ENCODE assay signal across 13 cellular contexts in genomic region chr5:111385970-111386831, GRCh38.
DNase-seq lines count a peak whose midpoint lies in the region; ATAC-seq and TF ChIP-seq lines count a peak whose summit lies in the region.
"Had no signal": no experiment of that assay in that cellular context is flagged by ENCODE, and none has a peak within 500 bp of the region (broad histone marks: within the 10 kb centered on the region; RNA-seq: fewer than 3 reads in every experiment).

No MANE protein-coding gene starts in this region.

- in situ Hi-C loops in GM23248 (cut with MboI) (no loop called here), mammary epithelial cell (cut with MboI; ENCODE audit: low sequenced_read_pairs in 2 of 2) (no loop called here)

- peaks cover 68% of the 10 kb centered on the region for H3K4me1 ChIP-seq in GM23248 (ENCODE audit: insufficient read depth)
- peaks cover 0 to 3% of the 10 kb centered on the region in 2 donors for H3K4me1 ChIP-seq in naive thymus-derived CD4-positive, alpha-beta T cell (ENCODE audit: control insufficient read depth in 2 of 2, insufficient read depth in 2 of 2, low read length in 2 of 2)
- peaks cover 35% of the 10 kb centered on the region for H3K4me1 ChIP-seq in mammary epithelial cell (ENCODE audit: insufficient read depth, low read length)
- H3K4me1 ChIP-seq: left lung, spleen had no signal

- H3K36me3 ChIP-seq in GM23248 (ENCODE audit: low read depth) (no peaks in the 10 kb centered on the region), mammary epithelial cell (ENCODE audit: insufficient read depth, low read length) (no peaks in the 10 kb centered on the region), H7 (replicated peaks; ENCODE audit: control insufficient read depth, insufficient read depth, low read length) (no peaks in the 10 kb centered on the region)
- H3K36me3 ChIP-seq in naive thymus-derived CD4-positive, alpha-beta T cell (ENCODE audit: control insufficient read depth in 2 of 3, insufficient read depth in 3 of 3, low read length in 3 of 3), result peaks cover 0 to 42% (median 7%) of the 10 kb centered on the region in 3 experiments
- H3K36me3 ChIP-seq: left lung, SJSA1, spleen had no signal

- H3F3A ChIP-seq in GM23248 (ENCODE audit: insufficient read depth), result peaks cover 46% of the 10 kb centered on the region

- peaks cover 0 to 8% (median 0%) of the 10 kb centered on the region in 11 donors for H3K9me3 Mint-ChIP-seq in naive thymus-derived CD4-positive, alpha-beta T cell

- H3K27me3 Mint-ChIP-seq in naive thymus-derived CD4-positive, alpha-beta T cell, result no peaks in the 10 kb centered on the region

- peaks cover 16 to 60% (median 41%) of the 10 kb centered on the region in 5 donors for H3K36me3 Mint-ChIP-seq in naive thymus-derived CD4-positive, alpha-beta T cell

- peaks cover 3 to 55% (median 31%) of the 10 kb centered on the region in 7 donors for H3K4me1 Mint-ChIP-seq in naive thymus-derived CD4-positive, alpha-beta T cell

- 61 to 68% methylated on average over 7 of the region's 7 CpGs for WGBS in GM23248 (ENCODE audit: low coverage in 1 of 2, low lambda C conversion rate in 2 of 2, missing lambda C conversion rate in 2 of 2), 2 experiments
- 95% methylated on average over 7 of the region's 7 CpGs for WGBS in mammary epithelial cell (ENCODE audit: low coverage, missing lambda C conversion rate)

- no peak for ATAC-seq in naive thymus-derived CD4-positive, alpha-beta T cell
- no peak for ATAC-seq in HG03039 (IDR thresholded peaks at IDR 0.05; ENCODE audit: unreplicated experiment)
- ATAC-seq: left lung had no signal

- intact Hi-C loops in naive thymus-derived CD4-positive, alpha-beta T cell (cut with micrococcal nuclease), result no loop called here
- intact Hi-C loops in mammary epithelial cell (cut with micrococcal nuclease), result no loop called here

- peak overlapping the region in 5 of 9 donors; percentile 15 to 53 (median 46) for H3K27ac Mint-ChIP-seq in naive thymus-derived CD4-positive, alpha-beta T cell

- H4K20me1 ChIP-seq in GM23248 (ENCODE audit: insufficient read depth), result no peaks in the 10 kb centered on the region
- H4K20me1 ChIP-seq in mammary epithelial cell (ENCODE audit: insufficient read depth, low read length), result no peaks in the 10 kb centered on the region

- H3K79me2 ChIP-seq in GM23248 (ENCODE audit: insufficient read depth), result no peaks in the 10 kb centered on the region
- H3K79me2 ChIP-seq in mammary epithelial cell (ENCODE audit: insufficient read depth, low read length), result no peaks in the 10 kb centered on the region

- dilution Hi-C loops in mammary epithelial cell (cut with HindIII; ENCODE audit: low sequenced_read_pairs), result no loop called here

- TF ChIP-seq CTCF in mammary epithelial cell (conservative IDR thresholded peaks at IDR 0.05 in 1 of 2, IDR thresholded peaks at IDR 0.05 in 1 of 2; ENCODE audit: extremely low read depth in 1 of 2, insufficient read depth in 1 of 2, low read depth in 1 of 2, low read length in 2 of 2), result no peak

- H3K27ac ChIP-seq in GM23248 (no peak overlapping the region), mammary epithelial cell (ENCODE audit: insufficient read depth, low read depth, low read length) (no peak overlapping the region)
- no peak overlapping the region for H3K27ac ChIP-seq in naive thymus-derived CD4-positive, alpha-beta T cell (ENCODE audit: low read depth, low read length)
- H3K27ac ChIP-seq: left lung, SJSA1, spleen had no signal

- H3K27me3 ChIP-seq in GM23248 (replicated peaks; ENCODE audit: insufficient read depth), result no peaks in the 10 kb centered on the region
- no peaks in the 10 kb centered on the region for H3K27me3 ChIP-seq in naive thymus-derived CD4-positive, alpha-beta T cell (ENCODE audit: control insufficient read depth in 2 of 2, insufficient read depth in 2 of 2, low read length in 2 of 2)
- H3K27me3 ChIP-seq in mammary epithelial cell (ENCODE audit: insufficient read depth, low read length), result no peaks in the 10 kb centered on the region
- no peaks in the 10 kb centered on the region for H3K27me3 ChIP-seq in H7 (ENCODE audit: control insufficient read depth, insufficient read depth, low read length)
- H3K27me3 ChIP-seq: left lung, SJSA1, spleen had no signal

- no peak overlapping the region for H3K4me3 Mint-ChIP-seq in naive thymus-derived CD4-positive, alpha-beta T cell

- BruUV-seq in mammary epithelial cell (replicated peaks; lab: Mats Ljungman, UMichigan), result no TSS peak

- H3K9ac ChIP-seq in GM23248 (no peak overlapping the region), mammary epithelial cell (ENCODE audit: insufficient read depth, low read length) (no peak overlapping the region)

- H2AFZ ChIP-seq in GM23248 (peak overlapping the region; percentile 66), mammary epithelial cell (ENCODE audit: low read depth, low read length) (no peak overlapping the region)

- no peaks in the 10 kb centered on the region for H3K9me3 ChIP-seq in GM23248 (ENCODE audit: low read depth)
- H3K9me3 ChIP-seq in naive thymus-derived CD4-positive, alpha-beta T cell (ENCODE audit: control insufficient read depth in 2 of 3, low read length in 3 of 3), result no peaks in the 10 kb centered on the region
- H3K9me3 ChIP-seq in mammary epithelial cell (replicated peaks; ENCODE audit: insufficient read depth, low read length), result no peaks in the 10 kb centered on the region
- H3K9me3 ChIP-seq: left lung, SJSA1, spleen had no signal

- CTCF ChIA-PET in naive thymus-derived CD4-positive, alpha-beta T cell (lab: Charles Lee), result no interaction called here
- CTCF ChIA-PET in mammary epithelial cell (lab: Charles Lee; ENCODE audit: low non-redundant PET), result no interaction called here

- H3K9me2 ChIP-seq in GM23248 (ENCODE audit: insufficient read depth), result no peaks in the 10 kb centered on the region

- H3K4me2 ChIP-seq in GM23248 (ENCODE audit: unreplicated experiment) (no peak overlapping the region), mammary epithelial cell (ENCODE audit: insufficient read depth, low read depth, low read length) (no peak overlapping the region)

- no peak overlapping the region for H3K4me3 ChIP-seq in GM23248
- H3K4me3 ChIP-seq in naive thymus-derived CD4-positive, alpha-beta T cell (ENCODE audit: low read length), result no peak overlapping the region
- H3K4me3 ChIP-seq in mammary epithelial cell (replicated peaks in 1 of 3; ENCODE audit: insufficient read depth in 1 of 3, low read depth in 2 of 3, low read length in 3 of 3), result no peak overlapping the region
- H3K4me3 ChIP-seq in H7 (ENCODE audit: insufficient read depth, low read depth, low read length), result no peak overlapping the region
- H3K4me3 ChIP-seq: left lung, SJSA1, spleen had no signal

- DNase-seq in GM23248, result peak; percentile 19
- DNase-seq in NCI-H1694 (lab: John Stamatoyannopoulos, UW), result peak; percentile 76
- DNase-seq in RPMI7951 (ENCODE audit: low read depth), result peak; percentile 55
- no peak for DNase-seq in naive thymus-derived CD4-positive, alpha-beta T cell
- DNase-seq in mammary epithelial cell, result no peak
- no peak for DNase-seq in H7
- DNase-seq in NCI-H526 treated with DMSO at 0.1 percent for 48 hours (lab: John Stamatoyannopoulos, UW), result no peak
- DNase-seq: activated CD4-positive, alpha-beta T cell treated with anti-CD3 and anti-CD28 coated beads for 4 hours; left lung; NCI-H226; spleen had no signal

- POLR2A ChIA-PET in naive thymus-derived CD4-positive, alpha-beta T cell (lab: Charles Lee), result no interaction called here

Comparison
In these comparisons a context has a peak if more than half of its experiments do, and no peak if none do; other contexts are left out.
1. DNase-seq: peak in GM23248 (single experiment), NCI-H1694 (single experiment) and RPMI7951 (single experiment); none in naive thymus-derived CD4-positive, alpha-beta T cell (0 of 9), mammary epithelial cell (single experiment), H7 (single experiment) and NCI-H526 treated with DMSO at 0.1 percent for 48 hours (single experiment).